1 cellular context compared by ENCODE assay signal in the genomic region with DNA sequence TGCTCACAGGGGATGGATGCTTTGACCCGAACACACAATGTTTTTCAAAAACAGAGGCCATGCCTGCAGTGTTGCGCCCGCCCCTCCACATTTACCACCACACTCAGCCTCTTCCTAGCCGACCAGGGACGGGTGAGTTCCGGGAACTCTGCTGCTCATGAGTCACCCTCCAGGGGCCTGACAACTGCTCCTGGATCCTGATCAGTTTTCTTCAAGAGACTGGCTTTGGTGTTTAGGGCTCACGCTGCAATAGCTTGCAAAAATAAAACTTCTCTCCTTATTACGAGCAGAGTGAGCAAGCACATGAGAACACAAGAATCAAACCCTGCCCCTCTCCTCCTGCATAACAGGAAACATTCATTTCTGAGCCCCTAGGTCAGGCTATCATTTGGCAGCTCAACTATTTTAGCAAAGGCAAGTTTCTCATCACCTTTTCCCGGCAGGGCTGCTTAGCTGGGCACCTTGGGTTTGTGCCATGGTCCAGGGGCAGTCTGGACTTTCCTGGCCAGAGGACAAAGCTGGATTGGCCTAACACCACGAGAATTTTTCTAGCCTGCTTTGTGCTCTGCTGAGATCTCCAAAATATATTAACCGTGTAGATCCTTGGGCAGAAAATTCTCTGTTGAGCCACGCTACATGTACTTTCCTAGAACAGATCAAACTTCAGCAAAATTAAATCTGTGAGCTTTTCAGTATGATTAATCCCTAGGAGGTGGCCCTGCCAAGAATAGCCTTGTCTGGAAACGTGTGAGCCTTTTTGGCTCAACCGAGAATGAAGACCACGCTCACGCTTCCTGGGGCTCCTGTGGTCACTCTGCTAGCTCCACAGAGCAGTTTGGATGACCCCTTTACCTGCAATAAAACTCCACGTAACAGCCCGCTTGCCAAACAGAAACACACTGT.
TF ChIP-seq lines count a peak whose summit lies in the region.

No MANE protein-coding gene starts in this region.

TF ChIP-seq in A549, 52 proteins besides CTCF, POLR2A, EP300 and RAD21 (continued from another document):
- no peak for TF ChIP-seq HOXB5 (CRISPR knock-in tag; IDR thresholded peaks at IDR 0.05)
